8 cellular contexts compared by ENCODE assay signal in genomic region chr6:137866200-137866913, GRCh38. TPM values are rescaled to one million over a fixed set of nuclear protein-coding genes. Genes with fewer than 3 reads are reported as not detected.
DNase-seq lines count a peak whose midpoint lies in the region; ATAC-seq and TF ChIP-seq lines count a peak whose summit lies in the region.

No MANE protein-coding gene starts in this region.

- peak overlapping the region; percentile 97 for H3K27ac ChIP-seq in CD4-positive, CD25-positive, alpha-beta regulatory T cell (ENCODE audit: insufficient read depth, low read length, poor library complexity, severe bottlenecking)
- no peak overlapping the region for H3K27ac ChIP-seq in endodermal cell (ENCODE audit: low read depth, low read length)
- peak overlapping the region; percentile 87 for H3K27ac ChIP-seq in muscle layer of duodenum (ENCODE audit: low read length)

- peak in 1 of 2 donors; percentile 3 for ATAC-seq in CD4-positive, CD25-positive, alpha-beta regulatory T cell (ENCODE audit: low read depth in 2 of 2)
- peak; percentile 22 for ATAC-seq in GM19043 (IDR thresholded peaks at IDR 0.05; ENCODE audit: low read depth, unreplicated experiment)
- ATAC-seq in HG03139 (IDR thresholded peaks at IDR 0.05; ENCODE audit: unreplicated experiment) = peak; percentile 20

- TF ChIP-seq CTCF in endodermal cell (conservative IDR thresholded peaks at IDR 0.05) = no peak

- H3K4me1 ChIP-seq in CD4-positive, CD25-positive, alpha-beta regulatory T cell (ENCODE audit: control insufficient read depth, insufficient read depth, low read length, poor library complexity, severe bottlenecking) = peaks cover 15% of the 10 kb centered on the region
- H3K4me1 ChIP-seq in endodermal cell (ENCODE audit: control insufficient read depth, insufficient read depth, low read length) (peaks cover 3% of the 10 kb centered on the region), muscle layer of duodenum (ENCODE audit: control insufficient read depth in 1 of 2, insufficient read depth in 2 of 2, low read length in 2 of 2) (peaks cover 6 to 31% of the 10 kb centered on the region in 2 donors)

- peaks cover 5% of the 10 kb centered on the region for H3K27me3 Mint-ChIP-seq in CD4-positive, CD25-positive, alpha-beta regulatory T cell
- peaks cover 28% of the 10 kb centered on the region for H3K27me3 Mint-ChIP-seq in endodermal cell (ENCODE audit: insufficient read depth)

- no peaks in the 10 kb centered on the region for H3K27me3 ChIP-seq in CD4-positive, CD25-positive, alpha-beta regulatory T cell (ENCODE audit: control insufficient read depth, insufficient read depth, low read length)
- peaks cover 18% of the 10 kb centered on the region for H3K27me3 ChIP-seq in endodermal cell (ENCODE audit: control insufficient read depth, insufficient read depth, low read length, poor library complexity, severe bottlenecking)
- no peaks in the 10 kb centered on the region for H3K27me3 ChIP-seq in muscle layer of duodenum (ENCODE audit: low read depth, low read length)

- peak overlapping the region; percentile 90 to 98 (median 93) for H3K27ac Mint-ChIP-seq in CD4-positive, CD25-positive, alpha-beta regulatory T cell
- H3K27ac Mint-ChIP-seq in endodermal cell = peak overlapping the region; percentile 76

- H3K4me3 ChIP-seq in CD4-positive, CD25-positive, alpha-beta regulatory T cell (ENCODE audit: low read depth, low read length) = peak overlapping the region; percentile 87
- H3K4me3 ChIP-seq in endodermal cell (ENCODE audit: low read length) (peak overlapping the region; percentile 79), muscle layer of duodenum (ENCODE audit: low read depth in 1 of 2, low read length in 2 of 2) (peak overlapping the region; percentile 65 to 72)

- H3K36me3 Mint-ChIP-seq in CD4-positive, CD25-positive, alpha-beta regulatory T cell = peaks cover 22% of the 10 kb centered on the region
- no peaks in the 10 kb centered on the region for H3K36me3 Mint-ChIP-seq in endodermal cell (ENCODE audit: low read depth)

- 0 to 7% methylated on average over 3 to 25 of the region's 25 CpGs for WGBS in endodermal cell (ENCODE audit: insufficient coverage in 1 of 2, insufficient read length in 1 of 2), 2 experiments

- no peak for DNase-seq in CD4-positive, CD25-positive, alpha-beta regulatory T cell
- peak; percentile 28 for DNase-seq in SW480 (ENCODE audit: low spot score)
- no peak for DNase-seq in endodermal cell
- DNase-seq in dedifferentiated amniotic fluid mesenchymal stem cell (ENCODE audit: extremely low spot score) = no peak
- no peak for DNase-seq in NCI-H510A (lab: John Stamatoyannopoulos, UW)

- no peaks in the 10 kb centered on the region for H3K9me3 ChIP-seq in CD4-positive, CD25-positive, alpha-beta regulatory T cell (ENCODE audit: control insufficient read depth in 2 of 2, low read length in 2 of 2)
- no peaks in the 10 kb centered on the region for H3K9me3 ChIP-seq in endodermal cell (ENCODE audit: control insufficient read depth, low read length)
- no peaks in the 10 kb centered on the region for H3K9me3 ChIP-seq in muscle layer of duodenum (ENCODE audit: control insufficient read depth in 1 of 2, low read length in 2 of 2)

- peak overlapping the region; percentile 90 to 98 (median 94) for H3K4me3 Mint-ChIP-seq in CD4-positive, CD25-positive, alpha-beta regulatory T cell
- peak overlapping the region; percentile 77 for H3K4me3 Mint-ChIP-seq in endodermal cell

- peaks cover 16% of the 10 kb centered on the region for H3K36me3 ChIP-seq in CD4-positive, CD25-positive, alpha-beta regulatory T cell (ENCODE audit: control insufficient read depth, insufficient read depth, low read length)
- no peaks in the 10 kb centered on the region for H3K36me3 ChIP-seq in endodermal cell (ENCODE audit: control insufficient read depth, insufficient read depth, low read length)
- peaks cover 0 to 6% of the 10 kb centered on the region in 2 donors for H3K36me3 ChIP-seq in muscle layer of duodenum (ENCODE audit: control insufficient read depth in 1 of 2, insufficient read depth in 2 of 2, low read length in 2 of 2)

- peaks cover 0 to 3% (median 0%) of the 10 kb centered on the region in 7 donors for H3K9me3 Mint-ChIP-seq in CD4-positive, CD25-positive, alpha-beta regulatory T cell
- peaks cover 2% of the 10 kb centered on the region for H3K9me3 Mint-ChIP-seq in endodermal cell

- peaks cover 16 to 56% (median 46%) of the 10 kb centered on the region in 4 donors for H3K4me1 Mint-ChIP-seq in CD4-positive, CD25-positive, alpha-beta regulatory T cell
- H3K4me1 Mint-ChIP-seq in endodermal cell = peaks cover 48% of the 10 kb centered on the region

- H3K9ac ChIP-seq in endodermal cell (ENCODE audit: extremely low read depth, low read length, poor library complexity, severe bottlenecking) = peak overlapping the region; percentile 34

RNA-seq across cellular contexts. Expression of gene TNFAIP3, which starts 0.7 kb away (rescaled TPM):
- total RNA-seq in CD4-positive, CD25-positive, alpha-beta regulatory T cell = 3,783 TPM
- polyA plus RNA-seq in CD4-positive, CD25-positive, alpha-beta regulatory T cell = 100 to 1,000 TPM in 2 of 4 donors, 10 to 100 TPM in 2; 70.5 to 103 (median 86.4) TPM
- 10 to 100 TPM in 1 of 2 donors, 1 to 10 TPM in 1; 4.4 to 12.3 TPM for total RNA-seq in endodermal cell
- polyA plus RNA-seq in endodermal cell (2013, experiment 1 of 2) = 3.6 TPM
- 4.2 TPM for polyA plus RNA-seq in endodermal cell (2013, experiment 2 of 2)

Comparison
In these comparisons a context has a peak if more than half of its experiments do, and no peak if none do; other contexts are left out.
1. RNA of gene TNFAIP3, which starts 0.7 kb away (total RNA-seq): 3,783 TPM in CD4-positive, CD25-positive, alpha-beta regulatory T cell (single experiment); 4.4 to 12.3 TPM in endodermal cell; every median in the first group is over 100 times any median in the second.
2. Peak in every context shown above with its lines, with median percentiles within 50 percentile points of each other: H3K4me3 ChIP-seq.